Comparison of ENCODE assay signal across 26 cellular contexts in the genomic region with DNA sequence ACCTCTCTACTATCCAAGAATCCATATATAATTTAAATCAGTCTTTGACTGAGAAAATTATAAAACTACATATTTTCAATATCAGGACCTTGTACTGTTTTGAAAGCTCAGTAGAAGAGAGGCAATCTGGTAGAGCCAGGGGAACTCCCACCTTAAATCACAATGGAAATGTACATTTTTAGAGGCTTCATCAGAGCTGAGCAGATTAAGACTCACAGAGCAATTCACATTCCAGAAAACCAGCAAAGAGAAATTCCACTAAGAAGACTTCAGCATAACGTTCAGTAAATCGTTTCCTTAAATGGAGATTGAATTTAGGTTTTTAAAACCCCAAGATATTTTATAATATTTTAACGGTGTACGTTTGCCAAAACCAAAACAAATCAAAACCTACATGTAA.
DNase-seq lines count a peak whose midpoint lies in the region; ATAC-seq and TF ChIP-seq lines count a peak whose summit lies in the region.
"Had no signal": no experiment of that assay in that cellular context is flagged by ENCODE, and none has a peak within 500 bp of the region (broad histone marks: within the 10 kb centered on the region; RNA-seq: fewer than 3 reads in every experiment).

No MANE protein-coding gene starts in this region.

- DNase-seq in ELR (ENCODE audit: low read depth), result peak; percentile 15
- peak; percentile 5 for DNase-seq in RPMI7951 (ENCODE audit: low read depth)
- peak; percentile 77 for DNase-seq in fibroblast of the aortic adventitia (ENCODE audit: low read depth)
- DNase-seq in skeletal muscle cell (ENCODE audit: low read depth), result peak; percentile 9
- no peak for DNase-seq in left ventricle myocardium inferior
- no peak for DNase-seq in KBM-7
- DNase-seq: activated CD4-positive, alpha-beta T cell treated with anti-CD3 and anti-CD28 coated beads, Interleukin-2, amount 10 ng/mL, durations not matched to agents 24 days and 14 days; activated CD8-positive, alpha-beta memory T cell treated with anti-CD3 and anti-CD28 coated beads, Interleukin-2, amount 10 ng/mL, durations not matched to agents 7 days and 5 days; activated naive CD8-positive, alpha-beta T cell treated with anti-CD3 and anti-CD28 coated beads, Interleukin-2, amount 10 ng/mL, durations not matched to agents 7 days and 5 days; dermis blood vessel endothelial cell; KG1; mesendoderm; MV-4-11; NCI-H187 treated with DMSO at 0.1 percent for 48 hours; NCI-H2227 treated with DMSO at 0.1 percent for 48 hours; PC-3; SIG-M5; stimulated activated naive CD8-positive, alpha-beta T cell treated with anti-CD3 and anti-CD28 coated beads, Interleukin-15, Interleukin-2, amounts not matched to agents 100 U/mL and 50 U/mL, for 24 hours; T-helper 1 cell; transverse colon had no signal

- intact Hi-C loops in left ventricle myocardium inferior (cut with micrococcal nuclease), result no loop called here

- no peaks in the 10 kb centered on the region for H3K36me3 ChIP-seq in left ventricle myocardium inferior
- H3K36me3 ChIP-seq: transverse colon had no signal

- no peaks in the 10 kb centered on the region for H3K27me3 ChIP-seq in left ventricle myocardium inferior (ENCODE audit: low read depth)
- H3K27me3 ChIP-seq: transverse colon had no signal

- in situ Hi-C loops in KBM-7 (cut with MboI; ENCODE audit: low pct_unique_long_range_greater_than_20kb, low sequenced_read_pairs), result no loop called here

- ATAC-seq in GM21423 (IDR thresholded peaks at IDR 0.05; ENCODE audit: unreplicated experiment) (no peak), HG03520 (IDR thresholded peaks at IDR 0.05; ENCODE audit: unreplicated experiment) (no peak)
- ATAC-seq: activated CD8-positive, alpha-beta memory T cell treated with anti-CD3 and anti-CD28 coated beads, Interleukin-2, amount 10 ng/mL, durations not matched to agents 7 days and 5 days; activated T-helper 17 cell treated with anti-CD3 and anti-CD28 coated beads, Interleukin-2, amount 50 U/mL, for 72 hours; GM23338; natural killer cell treated with Interleukin-12 subunit alpha and Interleukin-12 subunit beta and Interleukin-15 and Interleukin-18, amount 100 ng/mL, for 72 hours; PC-3; stimulated activated naive CD8-positive, alpha-beta T cell treated with anti-CD3 and anti-CD28 coated beads, Interleukin-15, Interleukin-2, amounts not matched to agents 100 U/mL and 50 U/mL, for 24 hours had no signal

- no peak for TF ChIP-seq CTCF in fibroblast of the aortic adventitia (IDR thresholded peaks at IDR 0.05; ENCODE audit: insufficient read depth, low read length)
- no peak for TF ChIP-seq CTCF in left ventricle myocardium inferior (IDR thresholded peaks at IDR 0.05; ENCODE audit: borderline replicate concordance)

- no peaks in the 10 kb centered on the region for H3K9me3 ChIP-seq in left ventricle myocardium inferior (replicated peaks)
- H3K9me3 ChIP-seq: transverse colon had no signal

- H3K27ac ChIP-seq in left ventricle myocardium inferior (replicated peaks), result no peak overlapping the region
- H3K27ac ChIP-seq: skin epidermis, transverse colon had no signal

- H3K4me1 ChIP-seq in left ventricle myocardium inferior, result no peaks in the 10 kb centered on the region
- H3K4me1 ChIP-seq: transverse colon had no signal

- H3K4me3 ChIP-seq in fibroblast of the aortic adventitia (ENCODE audit: low read depth, low read length) (no peak overlapping the region), skeletal muscle cell (ENCODE audit: low read depth, low read length) (no peak overlapping the region), left ventricle myocardium inferior (no peak overlapping the region)
- H3K4me3 ChIP-seq: GM23338, skin epidermis, transverse colon had no signal

Comparison
In these comparisons a context has a peak if more than half of its experiments do, and no peak if none do; other contexts are left out.
1. DNase-seq: peak in ELR (single experiment), RPMI7951 (single experiment), fibroblast of the aortic adventitia (single experiment) and skeletal muscle cell (single experiment); none in left ventricle myocardium inferior (single experiment) and KBM-7 (single experiment).